Comparison of ENCODE assay signal across 20 cellular contexts in genomic region chr3:39548282-39548681, GRCh38.
DNase-seq lines count a peak whose midpoint lies in the region; ATAC-seq, FAIRE-seq and TF ChIP-seq lines count a peak whose summit lies in the region.
"Had no signal": no experiment of that assay in that cellular context is flagged by ENCODE, and none has a peak within 500 bp of the region (broad histone marks: within the 10 kb centered on the region; RNA-seq: fewer than 3 reads in every experiment).

No MANE protein-coding gene starts in this region.

- H3K27ac Mint-ChIP-seq in MCF 10A (ENCODE audit: low read depth, unreplicated experiment): peak overlapping the region; percentile 93
- H3K27ac Mint-ChIP-seq: CD14-positive monocyte had no signal

- dilution Hi-C loops in endothelial cell of umbilical vein (cut with MboI; ENCODE audit: extremely low pct_ligation_motif_present, low sequenced_read_pairs): no loop called here

- H3K4me1 ChIP-seq in breast epithelium (no peaks in the 10 kb centered on the region), endothelial cell of umbilical vein (ENCODE audit: control insufficient read depth, extremely low read depth, insufficient read depth, low read length) (no peaks in the 10 kb centered on the region), GM23248 (ENCODE audit: insufficient read depth) (no peaks in the 10 kb centered on the region)

- CTCF ChIA-PET in MCF 10A (lab: Yijun Ruan, JAX): interaction anchor here (0.6 to 1.4 kb wide), 8 partner anchors 8 to 643 kb away, joined by 3 to 21 read pairs (median 4); no protein-coding TSS in a partner anchor
- CTCF ChIA-PET in endothelial cell of umbilical vein (lab: Charles Lee): interaction anchor here (0.5 to 1.0 kb wide), 4 partner anchors 8 to 397 kb away, joined by 3 to 4 read pairs (median 4); no protein-coding TSS in a partner anchor

- H3K4me2 ChIP-seq in endothelial cell of umbilical vein (ENCODE audit: insufficient read depth, low read length) (no peak overlapping the region), GM23248 (ENCODE audit: unreplicated experiment) (no peak overlapping the region)

- H2AFZ ChIP-seq in endothelial cell of umbilical vein (ENCODE audit: low read depth, low read length) (no peak overlapping the region), GM23248 (no peak overlapping the region)

- POLR2A ChIA-PET in MCF 10A (lab: Yijun Ruan, JAX) (interaction anchor here (0.6 to 1.9 kb wide), 8 partner anchors 9 to 763 kb away, joined by 3 to 14 read pairs (median 4); no protein-coding TSS in a partner anchor), endothelial cell of umbilical vein (lab: Charles Lee) (no interaction called here)

- no peaks in the 10 kb centered on the region for H3K9me2 ChIP-seq in GM23248 (ENCODE audit: insufficient read depth)

- no peaks in the 10 kb centered on the region for H3K27me3 ChIP-seq in breast epithelium
- peaks cover 0 to 3% of the 10 kb centered on the region in 2 experiments for H3K27me3 ChIP-seq in endothelial cell of umbilical vein (ENCODE audit: control insufficient read depth in 2 of 2, insufficient read depth in 2 of 2, low read length in 2 of 2)
- H3K27me3 ChIP-seq in GM23248 (replicated peaks; ENCODE audit: insufficient read depth): peaks cover 25% of the 10 kb centered on the region; the same call in 1 of the 2 replicates

- TF ChIP-seq CTCF in MCF 10A (IDR thresholded peaks at IDR 0.05; ENCODE audit: unreplicated experiment) (no peak), breast epithelium (IDR thresholded peaks at IDR 0.05) (no peak), endothelial cell of umbilical vein (IDR thresholded peaks at IDR 0.05; ENCODE audit: extremely low read depth in 1 of 2, insufficient read depth in 1 of 2, low read depth in 1 of 2, low read length in 2 of 2) (no peak), lower leg skin (IDR thresholded peaks at IDR 0.05) (no peak)

- H3K9me3 Mint-ChIP-seq in MCF 10A (ENCODE audit: unreplicated experiment): peaks cover 13% of the 10 kb centered on the region

- intact Hi-C loops in MCF 10A (cut with micrococcal nuclease): loop anchor here (10.0 kb wide), 1 partner anchor 767 kb away; no protein-coding TSS in a partner anchor
- intact Hi-C loops in breast epithelium (cut with DNase I; ENCODE audit: low total_unique reads): no loop called here
- intact Hi-C loops in endothelial cell of umbilical vein (cut with micrococcal nuclease): no loop called here
- intact Hi-C loops in lower leg skin (cut with DNase I; ENCODE audit: low total_unique reads): no loop called here
- intact Hi-C loops in left cardiac atrium (cut with DNase I): loop anchor here in 1 of 2 donors (5.0 kb wide), 1 partner anchor 159 kb away; no protein-coding TSS in a partner anchor

- no peaks in the 10 kb centered on the region for H3K36me3 Mint-ChIP-seq in MCF 10A (ENCODE audit: insufficient read depth, unreplicated experiment)
- H3K36me3 Mint-ChIP-seq: CD14-positive monocyte had no signal

- no peaks in the 10 kb centered on the region for H3F3A ChIP-seq in GM23248 (ENCODE audit: insufficient read depth)

- no peaks in the 10 kb centered on the region for H3K79me2 ChIP-seq in endothelial cell of umbilical vein (ENCODE audit: control insufficient read depth, insufficient read depth, low read length)
- no peaks in the 10 kb centered on the region for H3K79me2 ChIP-seq in GM23248 (ENCODE audit: insufficient read depth)

- H3K36me3 ChIP-seq in breast epithelium (no peaks in the 10 kb centered on the region), endothelial cell of umbilical vein (ENCODE audit: control insufficient read depth in 2 of 2, extremely low read depth in 1 of 2, insufficient read depth in 2 of 2, low read length in 2 of 2) (no peaks in the 10 kb centered on the region), GM23248 (ENCODE audit: low read depth) (no peaks in the 10 kb centered on the region)

- no peak for ATAC-seq in HG02840 (IDR thresholded peaks at IDR 0.05; ENCODE audit: low FRiP score, unreplicated experiment)
- no peak for ATAC-seq in left cardiac atrium
- ATAC-seq: GM12878 had no signal

- H4K20me1 ChIP-seq in endothelial cell of umbilical vein (replicated peaks; ENCODE audit: control insufficient read depth, extremely low read depth, insufficient read depth, low read length): no peaks in the 10 kb centered on the region
- no peaks in the 10 kb centered on the region for H4K20me1 ChIP-seq in GM23248 (ENCODE audit: insufficient read depth)

- H3K9me1 ChIP-seq in endothelial cell of umbilical vein (replicated peaks; ENCODE audit: control insufficient read depth, extremely low read depth, insufficient read depth, low read length): no peaks in the 10 kb centered on the region

- H3K4me1 Mint-ChIP-seq in MCF 10A (ENCODE audit: insufficient read depth, unreplicated experiment): peaks cover 10% of the 10 kb centered on the region
- H3K4me1 Mint-ChIP-seq: CD14-positive monocyte had no signal

- H3K9ac ChIP-seq in endothelial cell of umbilical vein (replicated peaks; ENCODE audit: extremely low read depth, insufficient read depth, low read length) (no peak overlapping the region), GM23248 (no peak overlapping the region)

- no peaks in the 10 kb centered on the region for H3K27me3 Mint-ChIP-seq in MCF 10A (ENCODE audit: insufficient read depth, unreplicated experiment)

- no peak for TF ChIP-seq POLR2A in breast epithelium (IDR thresholded peaks at IDR 0.05)
- TF ChIP-seq POLR2A in endothelial cell of umbilical vein (IDR thresholded peaks at IDR 0.05; ENCODE audit: low read depth, low read length): no peak
- TF ChIP-seq POLR2A in lower leg skin (IDR thresholded peaks at IDR 0.05): no peak

- H3K27ac ChIP-seq in breast epithelium (no peak overlapping the region), endothelial cell of umbilical vein (ENCODE audit: insufficient read depth, low read depth, low read length) (no peak overlapping the region), GM23248 (no peak overlapping the region)

- in situ Hi-C loops in GM23248 (cut with MboI): loop anchor here (25.0 kb wide), 2 partner anchors 439 to 639 kb away; no protein-coding TSS in a partner anchor

- 9 to 14% methylated on average over 3 of the region's 3 CpGs for WGBS in GM23248 (ENCODE audit: low coverage in 1 of 2, low lambda C conversion rate in 2 of 2, missing lambda C conversion rate in 2 of 2), 2 experiments
- WGBS in lower leg skin, 2 donors: 34 to 44% methylated on average over 3 of the region's 3 CpGs

- H3K4me3 Mint-ChIP-seq in MCF 10A (ENCODE audit: unreplicated experiment): peak overlapping the region; percentile 24
- H3K4me3 Mint-ChIP-seq: CD14-positive monocyte had no signal

- peak; percentile 4 for FAIRE-seq in endothelial cell of umbilical vein (lab: Jason Lieb, UNC)
- FAIRE-seq: GM12878, GM19239, RCC 7860 had no signal

- BruUV-seq in MCF 10A (replicated peaks; lab: Mats Ljungman, UMichigan): no TSS peak
- BruUV-seq in endothelial cell of umbilical vein (replicated peaks; lab: Mats Ljungman, UMichigan): no TSS peak

- DNase-seq in MCF 10A (ENCODE audit: unreplicated experiment) (peak; percentile 89), breast epithelium (ENCODE audit: low spot score in 2 of 2) (no peak), endothelial cell of umbilical vein (ENCODE audit: low read depth, low spot score) (peak; percentile 55), iris pigment epithelial cell (ENCODE audit: low read depth) (peak; percentile 6), GM23248 (no peak), lower leg skin (ENCODE audit: low spot score in 2 of 2) (no peak), left cardiac atrium (no peak)
- DNase-seq: COR-L47, DMS79, Karpas-422, NCI-H1417, NCI-H2029, NCI-H2171 treated with DMSO at 0.1 percent for 48 hours, NCI-H82, SIG-M5 had no signal

- peaks cover 0 to 6% of the 10 kb centered on the region in 2 donors for H3K9me3 ChIP-seq in breast epithelium
- H3K9me3 ChIP-seq in endothelial cell of umbilical vein (replicated peaks; ENCODE audit: control insufficient read depth, insufficient read depth, low read length): no peaks in the 10 kb centered on the region
- H3K9me3 ChIP-seq in GM23248 (ENCODE audit: low read depth): no peaks in the 10 kb centered on the region

- H3K4me3 ChIP-seq in breast epithelium (no peak overlapping the region), endothelial cell of umbilical vein (replicated peaks in 1 of 3; ENCODE audit: insufficient read depth in 1 of 3, low read depth in 1 of 3, low read length in 3 of 3) (no peak overlapping the region), GM23248 (no peak overlapping the region), lower leg skin (ENCODE audit: low read depth, poor library complexity, severe bottlenecking) (no peak overlapping the region)
- H3K4me3 ChIP-seq: GM12878 had no signal

TF ChIP-seq in endothelial cell of umbilical vein, 7 proteins besides CTCF, POLR2A, EP300 and RAD21:
- TF ChIP-seq JUN (IDR thresholded peaks at IDR 0.05; ENCODE audit: borderline replicate concordance, insufficient read depth, insufficient read length, low read depth) (peak; percentile 25), FOS (IDR thresholded peaks at IDR 0.05; ENCODE audit: borderline replicate concordance, insufficient read depth, low read length) (peak; percentile 26), MAX (IDR thresholded peaks at IDR 0.05; ENCODE audit: insufficient read depth, insufficient read length) (no peak), POLR2AphosphoS5 (IDR thresholded peaks at IDR 0.05; ENCODE audit: insufficient read depth, low read depth, low read length) (no peak), MYC (IDR thresholded peaks at IDR 0.05; ENCODE audit: low read depth, low read length) (no peak), EZH2 (IDR thresholded peaks at IDR 0.05; ENCODE audit: borderline replicate concordance, low read depth, low read length, severe bottlenecking) (no peak), GATA2 (IDR thresholded peaks at IDR 0.05; ENCODE audit: insufficient read depth, insufficient read length, low read depth, low read length) (no peak)

Comparison
In these comparisons a context has a peak if more than half of its experiments do, and no peak if none do; other contexts are left out.
1. DNase-seq: peak in MCF 10A (single experiment), endothelial cell of umbilical vein (single experiment) and iris pigment epithelial cell (single experiment); none in breast epithelium (0 of 2), GM23248 (single experiment), lower leg skin (0 of 2) and left cardiac atrium (single experiment).